ENCODE assay signal across 9 cellular contexts in genomic region chr10:8052970-8053445, GRCh38. TPM values are rescaled to one million over a fixed set of nuclear protein-coding genes. Genes with fewer than 3 reads are reported as not detected.
DNase-seq lines count a peak whose midpoint lies in the region; ATAC-seq, FAIRE-seq and TF ChIP-seq lines count a peak whose summit lies in the region.
"Had no signal": no experiment of that assay in that cellular context is flagged by ENCODE, and none has a peak within 500 bp of the region (broad histone marks: within the 10 kb centered on the region; RNA-seq: fewer than 3 reads in every experiment).

No MANE protein-coding gene starts in this region.

- ATAC-seq in central memory CD8-positive, alpha-beta T cell (replicated peaks; ENCODE audit: extremely low read depth, poor library complexity, severe bottlenecking): no peak
- no peak for ATAC-seq in HG03039 (IDR thresholded peaks at IDR 0.05; ENCODE audit: unreplicated experiment)

- H3K4me2 ChIP-seq in BLaER1 treated with 17β-estradiol and CSF1 and Interleukin-3, amounts not matched to agents 10 nM and 100 nM: peak overlapping the region; percentile 82 to 100 (median 91)

- H3K9me3 Mint-ChIP-seq in central memory CD8-positive, alpha-beta T cell: no peaks in the 10 kb centered on the region
- no peaks in the 10 kb centered on the region for H3K9me3 Mint-ChIP-seq in nephron progenitor cell

- DNase-seq in central memory CD8-positive, alpha-beta T cell (ENCODE audit: low spot score in 2 of 2): no peak
- DNase-seq in nephron progenitor cell (no peak), DMS 273 treated with DMSO at 0.1 percent for 48 hours (lab: John Stamatoyannopoulos, UW) (no peak), SK-N-DZ (ENCODE audit: low spot score) (no peak), GM19239 (ENCODE audit: insufficient read length, low spot score) (no peak)

- H3K27ac Mint-ChIP-seq in central memory CD8-positive, alpha-beta T cell (ENCODE audit: low read depth): no peak overlapping the region
- no peak overlapping the region for H3K27ac Mint-ChIP-seq in nephron progenitor cell

- H3K36me3 ChIP-seq in BLaER1 treated with 17β-estradiol and CSF1 and Interleukin-3, amounts not matched to agents 10 nM and 100 nM: no peaks in the 10 kb centered on the region
- no peaks in the 10 kb centered on the region for H3K36me3 ChIP-seq in HUES64 (ENCODE audit: insufficient read depth, low read length)

- H3K4me1 Mint-ChIP-seq in central memory CD8-positive, alpha-beta T cell: peaks cover 66% of the 10 kb centered on the region
- H3K4me1 Mint-ChIP-seq in nephron progenitor cell: peaks cover 59% of the 10 kb centered on the region

- no peak overlapping the region for H3K9ac ChIP-seq in BLaER1 treated with 17β-estradiol and CSF1 and Interleukin-3, amounts not matched to agents 10 nM and 100 nM
- H3K9ac ChIP-seq in HUES64 (ENCODE audit: low read depth, low read length): no peak overlapping the region

- H3K4me3 Mint-ChIP-seq in central memory CD8-positive, alpha-beta T cell: peak overlapping the region; percentile 98
- peak overlapping the region; percentile 81 for H3K4me3 Mint-ChIP-seq in nephron progenitor cell

- H3K27ac ChIP-seq in BLaER1 treated with 17β-estradiol and CSF1 and Interleukin-3, amounts not matched to agents 10 nM and 100 nM: no peak overlapping the region
- H3K27ac ChIP-seq in HUES64 (ENCODE audit: low read depth, low read length): no peak overlapping the region
- H3K27ac ChIP-seq: VCaP had no signal

- peaks cover 58% of the 10 kb centered on the region for H3K36me3 Mint-ChIP-seq in central memory CD8-positive, alpha-beta T cell (ENCODE audit: insufficient read depth)
- H3K36me3 Mint-ChIP-seq in nephron progenitor cell (ENCODE audit: low read depth): no peaks in the 10 kb centered on the region

- TF ChIP-seq CTCF in nephron progenitor cell (IDR thresholded peaks at IDR 0.05): no peak

- WGBS in HUES64: 2% methylated on average over 11 of the region's 17 CpGs

- peaks cover 25 to 45% (median 30%) of the 10 kb centered on the region in 10 experiments; a peak in 19 of 20 replicates for H3K4me1 ChIP-seq in BLaER1 treated with 17β-estradiol and CSF1 and Interleukin-3, amounts not matched to agents 10 nM and 100 nM
- peaks cover 42% of the 10 kb centered on the region for H3K4me1 ChIP-seq in HUES64 (ENCODE audit: insufficient read depth, low read length)

- peak overlapping the region in 9 of 10 experiments; percentile 48 to 68 (median 58); a peak in 10 of 20 replicates for H3K4me3 ChIP-seq in BLaER1 treated with 17β-estradiol and CSF1 and Interleukin-3, amounts not matched to agents 10 nM and 100 nM
- H3K4me3 ChIP-seq in HUES64 (ENCODE audit: low read length): peak overlapping the region; percentile 29; the same call in 1 of the 2 replicates

- peaks cover 32% of the 10 kb centered on the region for H3K27me3 Mint-ChIP-seq in central memory CD8-positive, alpha-beta T cell
- H3K27me3 Mint-ChIP-seq in nephron progenitor cell (ENCODE audit: low read depth, poor library complexity): peaks cover 94% of the 10 kb centered on the region

- peaks cover 99 to 100% (median 100%) of the 10 kb centered on the region in 11 experiments for H3K27me3 ChIP-seq in BLaER1 treated with 17β-estradiol and CSF1 and Interleukin-3, amounts not matched to agents 10 nM and 100 nM
- H3K27me3 ChIP-seq in HUES64 (ENCODE audit: insufficient read depth, low read length): peaks cover 96% of the 10 kb centered on the region

- H4K20me1 ChIP-seq in BLaER1 treated with 17β-estradiol and CSF1 and Interleukin-3, amounts not matched to agents 10 nM and 100 nM: peaks cover 0 to 85% (median 59%) of the 10 kb centered on the region in 11 experiments; a peak in 19 of 22 replicates

- no peak for FAIRE-seq in GM19239 (lab: Jason Lieb, UNC)

- H3K9me3 ChIP-seq in BLaER1 treated with 17β-estradiol and CSF1 and Interleukin-3, amounts not matched to agents 10 nM and 100 nM (replicated peaks in 1 of 11): peaks cover 0 to 14% (median 13%) of the 10 kb centered on the region in 11 experiments; a peak in 14 of 22 replicates
- no peaks in the 10 kb centered on the region for H3K9me3 ChIP-seq in HUES64 (ENCODE audit: insufficient read depth, low read depth, low read length)

RNA-seq across cellular contexts. Expression of gene GATA3, which starts 1.5 kb away (rescaled TPM):
- polyA plus RNA-seq in HUES64 (2013, experiment 1 of 2): 1.3 TPM
- 1.6 TPM for polyA plus RNA-seq in HUES64 (2013, experiment 2 of 2)
- polyA plus RNA-seq in SK-N-DZ (2014; cell fraction: cytosol; rRNA removed): 61.7 and 63.5 TPM in 2 replicates
- polyA plus RNA-seq in SK-N-DZ (2014; cell fraction: nucleus; rRNA removed): 52.1 and 84.8 TPM in 2 replicates
